In genomic region chr3:15592968-15593367, GRCh38 we compare ENCODE assay signal across 8 cellular contexts.
"Had no signal": no experiment of that assay in that cellular context is flagged by ENCODE, and none has a peak within 500 bp of the region (broad histone marks: within the 10 kb centered on the region; RNA-seq: fewer than 3 reads in every experiment).

No MANE protein-coding gene starts in this region.

- FAIRE-seq: G401.6, GM12878, GM12891, GM12892, GM18507, GM19239 had no signal

- DNase-seq: GDM1, GF-D8 had no signal

- ATAC-seq: GM12878 had no signal

- H3K4me3 ChIP-seq: GM12878 had no signal
